ENCODE assay signal across 1 cellular context in genomic region chr12:54412348-54412747, GRCh38.
TF ChIP-seq lines count a peak whose summit lies in the region.

No MANE protein-coding gene starts in this region.

TF ChIP-seq in endothelial cell of umbilical vein, 7 proteins besides CTCF, POLR2A, EP300 and RAD21 (continued from another document):
- TF ChIP-seq MAX (IDR thresholded peaks at IDR 0.05; ENCODE audit: insufficient read depth, insufficient read length): no peak
- TF ChIP-seq POLR2AphosphoS5 (IDR thresholded peaks at IDR 0.05; ENCODE audit: insufficient read depth, low read depth, low read length): peak; percentile 38
- no peak for TF ChIP-seq GATA2 (IDR thresholded peaks at IDR 0.05; ENCODE audit: insufficient read depth, insufficient read length, low read depth, low read length)
